In genomic region chr6:7542878-7543394, GRCh38 we compare ENCODE assay signal across 8 cellular contexts. TPM values are rescaled to one million over a fixed set of nuclear protein-coding genes. Genes with fewer than 3 reads are reported as not detected.
DNase-seq lines count a peak whose midpoint lies in the region; ATAC-seq and TF ChIP-seq lines count a peak whose summit lies in the region.

No MANE protein-coding gene starts in this region.

- no peak for ATAC-seq in natural killer cell
- no peak for ATAC-seq in natural killer cell treated with Interleukin-12 subunit alpha and Interleukin-12 subunit beta and Interleukin-15 and Interleukin-18, amount 100 ng/mL, for 72 hours
- no peak for ATAC-seq in T-cell (replicated peaks in 1 of 4)
- peak; percentile 65 for ATAC-seq in Right ventricle myocardium superior (ENCODE audit: poor library complexity)
- ATAC-seq in GM19395 (IDR thresholded peaks at IDR 0.05; ENCODE audit: unreplicated experiment), result no peak
- no peak for ATAC-seq in HG03439 (IDR thresholded peaks at IDR 0.05; ENCODE audit: unreplicated experiment)

- H3K4me1 ChIP-seq in trophoblast cell (ENCODE audit: control insufficient read depth in 1 of 2, insufficient read depth in 2 of 2, low read length in 2 of 2), result peaks cover 17 to 18% of the 10 kb centered on the region in 2 experiments

- no peak for TF ChIP-seq CTCF in natural killer cell (IDR thresholded peaks at IDR 0.05)

- H3K4me2 ChIP-seq in trophoblast cell (ENCODE audit: low read length), result peak overlapping the region; percentile 60

- peak overlapping the region; percentile 73 for H4K8ac ChIP-seq in trophoblast cell (ENCODE audit: low read depth, low read length)

- peak overlapping the region; percentile 96 for H3K27ac ChIP-seq in trophoblast cell (ENCODE audit: low read depth, low read length)

- H2AK5ac ChIP-seq in trophoblast cell (ENCODE audit: low read length), result peak overlapping the region; percentile 45

- H3K27ac Mint-ChIP-seq in natural killer cell, result no peak overlapping the region
- no peak overlapping the region for H3K27ac Mint-ChIP-seq in natural killer cell treated with Interleukin-12 subunit alpha and Interleukin-12 subunit beta and Interleukin-15 and Interleukin-18, amount 100 ng/mL, for 72 hours
- H3K27ac Mint-ChIP-seq in T-cell, result no peak overlapping the region

- H2BK120ac ChIP-seq in trophoblast cell (ENCODE audit: insufficient read depth, low read length, poor library complexity), result peak overlapping the region; percentile 49

- intact Hi-C loops in natural killer cell (cut with micrococcal nuclease), result no loop called here
- intact Hi-C loops in Right ventricle myocardium superior (cut with DNase I), result no loop called here

- H3K36me3 Mint-ChIP-seq in natural killer cell (no peaks in the 10 kb centered on the region), T-cell (no peaks in the 10 kb centered on the region)
- no peaks in the 10 kb centered on the region for H3K36me3 Mint-ChIP-seq in natural killer cell treated with Interleukin-12 subunit alpha and Interleukin-12 subunit beta and Interleukin-15 and Interleukin-18, amount 100 ng/mL, for 72 hours

- peaks cover 2 to 3% of the 10 kb centered on the region in 2 experiments for H3K36me3 ChIP-seq in trophoblast cell (ENCODE audit: control insufficient read depth in 1 of 2, insufficient read depth in 2 of 2, low read length in 2 of 2)

- H3K27me3 ChIP-seq in trophoblast cell (ENCODE audit: insufficient read depth, low read length), result no peaks in the 10 kb centered on the region

- H3K79me2 ChIP-seq in trophoblast cell (ENCODE audit: control insufficient read depth, insufficient read depth, low read length, poor library complexity), result peaks cover 35% of the 10 kb centered on the region

- peak overlapping the region; percentile 41 for H3K4ac ChIP-seq in trophoblast cell (ENCODE audit: low read depth, low read length)

- peak overlapping the region; percentile 93 for H3K4me3 ChIP-seq in trophoblast cell (ENCODE audit: low read depth, low read length)

- H3K14ac ChIP-seq in trophoblast cell (ENCODE audit: low read length), result peak overlapping the region; percentile 91

- H3K27me3 Mint-ChIP-seq in natural killer cell (ENCODE audit: low read depth in 2 of 2), result peaks cover 47 to 63% of the 10 kb centered on the region in 2 donors
- H3K27me3 Mint-ChIP-seq in natural killer cell treated with Interleukin-12 subunit alpha and Interleukin-12 subunit beta and Interleukin-15 and Interleukin-18, amount 100 ng/mL, for 72 hours, result peaks cover 39 to 58% of the 10 kb centered on the region in 2 donors
- peaks cover 48 to 68% of the 10 kb centered on the region in 2 donors for H3K27me3 Mint-ChIP-seq in T-cell

- no CpG with 5 or more reads among the region's 31 CpGs for WGBS in trophoblast cell (ENCODE audit: extremely low coverage, insufficient coverage, insufficient read length)

- H2AFZ ChIP-seq in trophoblast cell (ENCODE audit: insufficient read depth, low read length, poor library complexity), result peak overlapping the region; percentile 33

- H2BK12ac ChIP-seq in trophoblast cell (ENCODE audit: low read length), result no peak overlapping the region

- H4K91ac ChIP-seq in trophoblast cell (ENCODE audit: low read depth, low read length), result peak overlapping the region; percentile 76

- no peaks in the 10 kb centered on the region for H3K9me3 ChIP-seq in trophoblast cell (ENCODE audit: insufficient read depth, low read depth, low read length)

- H3K4me3 Mint-ChIP-seq in natural killer cell, result peak overlapping the region; percentile 65
- H3K4me3 Mint-ChIP-seq in natural killer cell treated with Interleukin-12 subunit alpha and Interleukin-12 subunit beta and Interleukin-15 and Interleukin-18, amount 100 ng/mL, for 72 hours, result no peak overlapping the region
- peak overlapping the region; percentile 44 to 78 (median 63) for H3K4me3 Mint-ChIP-seq in T-cell

- CTCF ChIA-PET in T-cell (lab: Charles Lee), result interaction anchor here in 1 of 2 donors (0.6 kb wide), 1 partner anchor 1228 kb away, joined by 3 read pairs; no protein-coding TSS in a partner anchor

- no peak for DNase-seq in natural killer cell
- no peak for DNase-seq in natural killer cell treated with Interleukin-12 subunit alpha and Interleukin-12 subunit beta and Interleukin-15 and Interleukin-18, amount 100 ng/mL, for 72 hours (ENCODE audit: low spot score)
- DNase-seq in T-cell, result no peak
- DNase-seq in Right ventricle myocardium superior, result peak; percentile 76
- peak; percentile 95 to 96 for DNase-seq in trophoblast cell
- DNase-seq in superior temporal gyrus (ENCODE audit: extremely low spot score), result no peak

- H3K18ac ChIP-seq in trophoblast cell (ENCODE audit: low read length), result peak overlapping the region; percentile 97

- no peak overlapping the region for H3K23ac ChIP-seq in trophoblast cell (ENCODE audit: low read length)

- H4K12ac ChIP-seq in trophoblast cell (ENCODE audit: low read depth, low read length), result peak overlapping the region; percentile 83

- POLR2A ChIA-PET in T-cell (lab: Charles Lee), result interaction anchor here in 1 of 2 donors (0.6 kb wide), 1 partner anchor 56 kb away, joined by 3 read pairs; no protein-coding TSS in a partner anchor

- H2BK5ac ChIP-seq in trophoblast cell (ENCODE audit: low read depth, low read length, poor library complexity), result peak overlapping the region; percentile 56

- H3K4me1 Mint-ChIP-seq in natural killer cell (peaks cover 0 to 11% of the 10 kb centered on the region in 2 donors), T-cell (peaks cover 6 to 16% (median 15%) of the 10 kb centered on the region in 3 donors)
- H3K4me1 Mint-ChIP-seq in natural killer cell treated with Interleukin-12 subunit alpha and Interleukin-12 subunit beta and Interleukin-15 and Interleukin-18, amount 100 ng/mL, for 72 hours (ENCODE audit: low read depth in 2 of 2), result peaks cover 5 to 8% of the 10 kb centered on the region in 2 donors

- H3K9me3 Mint-ChIP-seq in natural killer cell (no peaks in the 10 kb centered on the region), T-cell (no peaks in the 10 kb centered on the region)
- no peaks in the 10 kb centered on the region for H3K9me3 Mint-ChIP-seq in natural killer cell treated with Interleukin-12 subunit alpha and Interleukin-12 subunit beta and Interleukin-15 and Interleukin-18, amount 100 ng/mL, for 72 hours

- peak overlapping the region; percentile 95 for H3K9ac ChIP-seq in trophoblast cell (ENCODE audit: low read length)

- peaks cover 24% of the 10 kb centered on the region for H3K79me1 ChIP-seq in trophoblast cell (ENCODE audit: low read length)

RNA-seq across cellular contexts. Expression of gene DSP, which starts 1.5 kb away (rescaled TPM):
- total RNA-seq in natural killer cell (under 1 TPM in 2 of 3 donors, not detected in 1; 0.05 to 0.26 TPM), T-cell (1 to 10 TPM in 1 of 5 donors, under 1 TPM in 3, not detected in 1; 0.12 to 1.0 (median 0.80) TPM), Right ventricle myocardium superior (350 TPM)
- not detected for total RNA-seq in natural killer cell treated with Interleukin-12 subunit alpha and Interleukin-12 subunit beta and Interleukin-15 and Interleukin-18, amount 100 ng/mL, for 72 hours
- polyA plus RNA-seq in trophoblast cell (2013), result 170 and 176 TPM in 2 replicates

RNA-seq across cellular contexts. Expression of gene SNRNP48, which starts 47.1 kb away (rescaled TPM):
- 10 to 100 TPM; 12.3 to 17.0 (median 14.0) TPM for total RNA-seq in natural killer cell
- 10 to 100 TPM; 14.1 to 16.8 TPM for total RNA-seq in natural killer cell treated with Interleukin-12 subunit alpha and Interleukin-12 subunit beta and Interleukin-15 and Interleukin-18, amount 100 ng/mL, for 72 hours
- total RNA-seq in T-cell, result 10 to 100 TPM; 13.6 to 20.0 (median 17.7) TPM
- total RNA-seq in Right ventricle myocardium superior, result 17.5 TPM
- 11.8 and 12.3 TPM in 2 replicates for polyA plus RNA-seq in trophoblast cell (2013)

Comparison
In these comparisons a context has a peak if more than half of its experiments do, and no peak if none do; other contexts are left out.
1. DNase-seq: peak in Right ventricle myocardium superior (single experiment) and trophoblast cell (2 of 2); none in natural killer cell (single experiment), natural killer cell treated with Interleukin-12 subunit alpha and Interleukin-12 subunit beta and Interleukin-15 and Interleukin-18, amount 100 ng/mL, for 72 hours (single experiment), T-cell (0 of 34) and superior temporal gyrus (single experiment).
2. RNA of gene DSP, which starts 1.5 kb away (total RNA-seq): 350 TPM in Right ventricle myocardium superior (single experiment); 0.12 to 1.0 TPM in T-cell, 0.05 to 0.26 TPM in natural killer cell and not detected in natural killer cell treated with Interleukin-12 subunit alpha and Interleukin-12 subunit beta and Interleukin-15 and Interleukin-18, amount 100 ng/mL, for 72 hours; every median in the first group is over 100 times any median in the second.